In genomic region chr6:11536795-11537194, GRCh38 we compare ENCODE assay signal across 9 cellular contexts. TPM values are rescaled to one million over a fixed set of nuclear protein-coding genes. Genes with fewer than 3 reads are reported as not detected.
DNase-seq lines count a peak whose midpoint lies in the region; ATAC-seq and TF ChIP-seq lines count a peak whose summit lies in the region.
"Had no signal": no experiment of that assay in that cellular context is flagged by ENCODE, and none has a peak within 500 bp of the region (broad histone marks: within the 10 kb centered on the region; RNA-seq: fewer than 3 reads in every experiment).

No MANE protein-coding gene starts in this region.

- H3K4me3 ChIP-seq in RWPE2 (ENCODE audit: severe bottlenecking) (peak overlapping the region; percentile 56), epithelial cell of esophagus (ENCODE audit: low read length) (peak overlapping the region; percentile 35)

- peak overlapping the region; percentile 80 for H3K4me3 Mint-ChIP-seq in activated naive CD4-positive, alpha-beta T cell treated with anti-CD3 and anti-CD28 coated beads, Interleukin-2, amount 10 ng/mL, durations not matched to agents 7 days and 5 days
- H3K4me3 Mint-ChIP-seq in osteocyte (ENCODE audit: unreplicated experiment) = peak overlapping the region; percentile 74

- TF ChIP-seq CTCF in RWPE2 (IDR thresholded peaks at IDR 0.05; ENCODE audit: poor library complexity, severe bottlenecking) (no peak), epithelial cell of esophagus (IDR thresholded peaks at IDR 0.05; ENCODE audit: insufficient read depth, low read depth, low read length, missing control alignments) (no peak), osteocyte (IDR thresholded peaks at IDR 0.05) (no peak)

- no peaks in the 10 kb centered on the region for H3K36me3 ChIP-seq in RWPE2 (ENCODE audit: low read depth)

- H3K9me3 ChIP-seq in RWPE2 (ENCODE audit: severe bottlenecking) = no peaks in the 10 kb centered on the region

- peak overlapping the region; percentile 68 for H3K27ac Mint-ChIP-seq in activated naive CD4-positive, alpha-beta T cell treated with anti-CD3 and anti-CD28 coated beads, Interleukin-2, amount 10 ng/mL, durations not matched to agents 7 days and 5 days
- peak overlapping the region; percentile 44 for H3K27ac Mint-ChIP-seq in osteocyte (ENCODE audit: unreplicated experiment)

- no peak for ATAC-seq in RWPE2 (ENCODE audit: low read depth)
- no peak for ATAC-seq in HG02759 (IDR thresholded peaks at IDR 0.05; ENCODE audit: unreplicated experiment)
- no peak for ATAC-seq in GM19328 (IDR thresholded peaks at IDR 0.05; ENCODE audit: unreplicated experiment)
- ATAC-seq in HG02973 (IDR thresholded peaks at IDR 0.05; ENCODE audit: unreplicated experiment) = no peak

- H3K4me1 ChIP-seq in RWPE2 (ENCODE audit: insufficient read depth, poor library complexity, severe bottlenecking) = peaks cover 14% of the 10 kb centered on the region

- no peaks in the 10 kb centered on the region for H3K9me3 Mint-ChIP-seq in activated naive CD4-positive, alpha-beta T cell treated with anti-CD3 and anti-CD28 coated beads, Interleukin-2, amount 10 ng/mL, durations not matched to agents 7 days and 5 days
- no peaks in the 10 kb centered on the region for H3K9me3 Mint-ChIP-seq in osteocyte (ENCODE audit: unreplicated experiment)

- peaks cover 20% of the 10 kb centered on the region for H3K4me1 Mint-ChIP-seq in activated naive CD4-positive, alpha-beta T cell treated with anti-CD3 and anti-CD28 coated beads, Interleukin-2, amount 10 ng/mL, durations not matched to agents 7 days and 5 days
- peaks cover 8% of the 10 kb centered on the region for H3K4me1 Mint-ChIP-seq in osteocyte (ENCODE audit: unreplicated experiment)

- CTCF ChIA-PET in activated naive CD4-positive, alpha-beta T cell treated with anti-CD3 and anti-CD28 coated beads, Interleukin-2, amount 10 ng/mL, durations not matched to agents 7 days and 5 days (lab: Charles Lee) = no interaction called here

- H3K27me3 ChIP-seq in RWPE2 (ENCODE audit: insufficient read depth, poor library complexity, severe bottlenecking) = peaks cover 5% of the 10 kb centered on the region

- peaks cover 44% of the 10 kb centered on the region for H3K27me3 Mint-ChIP-seq in activated naive CD4-positive, alpha-beta T cell treated with anti-CD3 and anti-CD28 coated beads, Interleukin-2, amount 10 ng/mL, durations not matched to agents 7 days and 5 days
- H3K27me3 Mint-ChIP-seq in osteocyte (ENCODE audit: unreplicated experiment) = peaks cover 31% of the 10 kb centered on the region

- H3K36me3 Mint-ChIP-seq in activated naive CD4-positive, alpha-beta T cell treated with anti-CD3 and anti-CD28 coated beads, Interleukin-2, amount 10 ng/mL, durations not matched to agents 7 days and 5 days = no peaks in the 10 kb centered on the region
- H3K36me3 Mint-ChIP-seq in osteocyte (ENCODE audit: unreplicated experiment) = no peaks in the 10 kb centered on the region

- H3K27ac ChIP-seq in RWPE2 (ENCODE audit: poor library complexity, severe bottlenecking) = no peak overlapping the region
- H3K27ac ChIP-seq: epithelial cell of prostate had no signal

- peak; percentile 21 for DNase-seq in activated naive CD4-positive, alpha-beta T cell treated with anti-CD3 and anti-CD28 coated beads, Interleukin-2, amount 10 ng/mL, durations not matched to agents 7 days and 5 days
- no peak for DNase-seq in activated naive CD4-positive, alpha-beta T cell treated with Interleukin-2 at 50 U/mL for 16 hours
- DNase-seq in RWPE2 (ENCODE audit: low spot score) (no peak), epithelial cell of esophagus (ENCODE audit: low read depth) (no peak), osteocyte (ENCODE audit: extremely low spot score, unreplicated experiment) (no peak)

RNA-seq across cellular contexts. Expression of gene TMEM170B, which starts 0.8 kb away (rescaled TPM):
- total RNA-seq in osteocyte = 3.5 and 3.7 TPM in 2 replicates
